Comparison of ENCODE assay signal across 16 cellular contexts in genomic region chr10:69856601-69857166, GRCh38. TPM values are rescaled to one million over a fixed set of nuclear protein-coding genes. Genes with fewer than 3 reads are reported as not detected.
DNase-seq lines count a peak whose midpoint lies in the region; ATAC-seq and TF ChIP-seq lines count a peak whose summit lies in the region.
"Had no signal": no experiment of that assay in that cellular context is flagged by ENCODE, and none has a peak within 500 bp of the region (broad histone marks: within the 10 kb centered on the region; RNA-seq: fewer than 3 reads in every experiment).

No MANE protein-coding gene starts in this region.

- intact Hi-C loops in thyroid gland (cut with DNase I) (no loop called here), left lung (cut with DNase I) (no loop called here)

- DNase-seq in OCI-M1 (lab: John Stamatoyannopoulos, UW) = peak; percentile 22
- DNase-seq in WTC11 (ENCODE audit: low spot score) = no peak
- DNase-seq in hepatocyte (ENCODE audit: low spot score) = no peak
- DNase-seq in thyroid gland = peak; percentile 51
- DNase-seq in MM.1S = no peak
- no peak for DNase-seq in left lung
- no peak for DNase-seq in activated CD8-positive, alpha-beta memory T cell treated with anti-CD3 and anti-CD28 coated beads, Interleukin-2, amount 10 ng/mL, durations not matched to agents 7 days and 5 days
- DNase-seq: DND-41, KG1, NCI-H1417, NCI-H187, NCI-H2227 treated with DMSO at 0.1 percent for 48 hours, NCI-H524, PC-9, SJCRH30 had no signal

- H3K9me3 Mint-ChIP-seq in WTC11 = no peaks in the 10 kb centered on the region
- H3K9me3 Mint-ChIP-seq in activated CD8-positive, alpha-beta memory T cell treated with anti-CD3 and anti-CD28 coated beads, Interleukin-2, amount 10 ng/mL, durations not matched to agents 7 days and 5 days (ENCODE audit: low read depth) = no peaks in the 10 kb centered on the region

- H3K36me3 ChIP-seq in hepatocyte (replicated peaks; ENCODE audit: insufficient read depth, low read depth) (no peaks in the 10 kb centered on the region), thyroid gland (no peaks in the 10 kb centered on the region), MM.1S (replicated peaks; ENCODE audit: insufficient read depth, low read length) (no peaks in the 10 kb centered on the region), left lung (no peaks in the 10 kb centered on the region)
- H3K36me3 ChIP-seq: SJCRH30 had no signal

- H3K79me2 ChIP-seq in hepatocyte = no peaks in the 10 kb centered on the region
- H3K79me2 ChIP-seq in MM.1S (ENCODE audit: low read length) = no peaks in the 10 kb centered on the region

- H3K9ac ChIP-seq in MM.1S (ENCODE audit: low read length) = no peak overlapping the region

- no peak overlapping the region for H3K4me3 ChIP-seq in hepatocyte
- H3K4me3 ChIP-seq in thyroid gland (replicated peaks in 1 of 3) = no peak overlapping the region
- H3K4me3 ChIP-seq in MM.1S (ENCODE audit: low read length) = no peak overlapping the region
- no peak overlapping the region for H3K4me3 ChIP-seq in left lung
- H3K4me3 ChIP-seq: PC-9, SJCRH30 had no signal

- H4K20me1 ChIP-seq in hepatocyte (ENCODE audit: insufficient read depth, poor library complexity, severe bottlenecking) (no peaks in the 10 kb centered on the region), MM.1S (ENCODE audit: insufficient read depth, low read length) (no peaks in the 10 kb centered on the region)

- 0 out of 2 replicates have a peak overlapping the region, but pooled peaks have one; percentile 42 for H3K27ac Mint-ChIP-seq in WTC11
- no peak overlapping the region for H3K27ac Mint-ChIP-seq in activated CD8-positive, alpha-beta memory T cell treated with anti-CD3 and anti-CD28 coated beads, Interleukin-2, amount 10 ng/mL, durations not matched to agents 7 days and 5 days

- H3K27me3 Mint-ChIP-seq in WTC11 (ENCODE audit: low read depth) = 0 out of 2 replicates have a peak, but pooled peaks cover 2% of the 10 kb centered on the region
- H3K27me3 Mint-ChIP-seq in activated CD8-positive, alpha-beta memory T cell treated with anti-CD3 and anti-CD28 coated beads, Interleukin-2, amount 10 ng/mL, durations not matched to agents 7 days and 5 days = peaks cover 8% of the 10 kb centered on the region

- H3K4me1 Mint-ChIP-seq in WTC11 = peaks cover 60% of the 10 kb centered on the region
- peaks cover 3% of the 10 kb centered on the region for H3K4me1 Mint-ChIP-seq in activated CD8-positive, alpha-beta memory T cell treated with anti-CD3 and anti-CD28 coated beads, Interleukin-2, amount 10 ng/mL, durations not matched to agents 7 days and 5 days

- POLR2A ChIA-PET in WTC11 (lab: Charles Lee) = no interaction called here

- H3K36me3 Mint-ChIP-seq in WTC11 = no peaks in the 10 kb centered on the region
- no peaks in the 10 kb centered on the region for H3K36me3 Mint-ChIP-seq in activated CD8-positive, alpha-beta memory T cell treated with anti-CD3 and anti-CD28 coated beads, Interleukin-2, amount 10 ng/mL, durations not matched to agents 7 days and 5 days

- H3K27me3 ChIP-seq in hepatocyte (no peaks in the 10 kb centered on the region), thyroid gland (no peaks in the 10 kb centered on the region), MM.1S (replicated peaks; ENCODE audit: insufficient read depth, low read length) (peaks cover 12% of the 10 kb centered on the region), left lung (peaks cover 0 to 5% of the 10 kb centered on the region in 2 donors)
- H3K27me3 ChIP-seq: SJCRH30 had no signal

- 60% methylated on average over 7 of the region's 7 CpGs for WGBS in hepatocyte (ENCODE audit: low lambda C conversion rate, missing lambda C conversion rate)
- WGBS in thyroid gland, 2 donors = 62 to 64% methylated on average over 6 to 7 of the region's 7 CpGs

- H3K9me3 ChIP-seq in hepatocyte (ENCODE audit: low read depth) (no peaks in the 10 kb centered on the region), thyroid gland (no peaks in the 10 kb centered on the region), MM.1S (replicated peaks; ENCODE audit: insufficient read depth, low read length) (no peaks in the 10 kb centered on the region), left lung (no peaks in the 10 kb centered on the region)
- H3K9me3 ChIP-seq: SJCRH30 had no signal

- CTCF ChIA-PET in WTC11 (lab: Charles Lee) = interaction anchor here (1.5 to 3.9 kb wide), 3 partner anchors 11 to 102 kb away, joined by 3 to 15 read pairs (median 4); no protein-coding TSS in a partner anchor
- CTCF ChIA-PET in activated CD8-positive, alpha-beta memory T cell treated with anti-CD3 and anti-CD28 coated beads, Interleukin-2, amount 10 ng/mL, durations not matched to agents 7 days and 5 days (lab: Charles Lee) = no interaction called here

- H3K27ac ChIP-seq in hepatocyte (peak overlapping the region; percentile 21), thyroid gland (peak overlapping the region; percentile 54 to 67 (median 60)), MM.1S (ENCODE audit: low read length) (no peak overlapping the region), left lung (no peak overlapping the region)
- H3K27ac ChIP-seq: C4-2B, PC-9, SJCRH30 had no signal

- H3F3A ChIP-seq in MM.1S (ENCODE audit: insufficient read depth, low read length) = no peaks in the 10 kb centered on the region

- H3K9me2 ChIP-seq in hepatocyte (replicated peaks; ENCODE audit: insufficient read depth) = no peaks in the 10 kb centered on the region
- no peaks in the 10 kb centered on the region for H3K9me2 ChIP-seq in MM.1S (replicated peaks; ENCODE audit: insufficient read depth, low read length)

- H3K4me3 Mint-ChIP-seq in WTC11 = no peak overlapping the region
- no peak overlapping the region for H3K4me3 Mint-ChIP-seq in activated CD8-positive, alpha-beta memory T cell treated with anti-CD3 and anti-CD28 coated beads, Interleukin-2, amount 10 ng/mL, durations not matched to agents 7 days and 5 days

- H3K4me1 ChIP-seq in hepatocyte (ENCODE audit: insufficient read depth) (peaks cover 5% of the 10 kb centered on the region), thyroid gland (peaks cover 21 to 36% of the 10 kb centered on the region in 2 donors), MM.1S (ENCODE audit: low read length) (no peaks in the 10 kb centered on the region), left lung (no peaks in the 10 kb centered on the region)
- H3K4me1 ChIP-seq: SJCRH30 had no signal

- TF ChIP-seq CTCF in WTC11 (IDR thresholded peaks at IDR 0.05) (no peak), hepatocyte (IDR thresholded peaks at IDR 0.05; ENCODE audit: poor library complexity) (no peak), thyroid gland (IDR thresholded peaks at IDR 0.05) (no peak), MM.1S (IDR thresholded peaks at IDR 0.05; ENCODE audit: low read length) (no peak), left lung (IDR thresholded peaks at IDR 0.05) (no peak)

- no peak overlapping the region for H3K4me2 ChIP-seq in hepatocyte
- no peak overlapping the region for H3K4me2 ChIP-seq in MM.1S (ENCODE audit: low read depth, low read length)
- H3K4me2 ChIP-seq: PC-9 had no signal

- ATAC-seq in WTC11 (no peak), left lung (no peak)
- ATAC-seq in activated CD8-positive, alpha-beta memory T cell treated with anti-CD3 and anti-CD28 coated beads, Interleukin-2, amount 10 ng/mL, durations not matched to agents 7 days and 5 days = no peak

- no peak for TF ChIP-seq POLR2A in thyroid gland (IDR thresholded peaks at IDR 0.05)

- H2AFZ ChIP-seq in hepatocyte (no peak overlapping the region), MM.1S (ENCODE audit: low read length) (no peak overlapping the region)
- H2AFZ ChIP-seq: PC-9 had no signal

TF ChIP-seq in WTC11, 78 proteins besides CTCF, POLR2A, EP300 and RAD21:
- no peak for TF ChIP-seq SMAD4 (CRISPR knock-in tag; IDR thresholded peaks at IDR 0.05)

RNA-seq across cellular contexts. Expression of gene COL13A1, which starts 55.0 kb away (rescaled TPM):
- total RNA-seq in WTC11 (2021) (3.5 to 7.1 TPM (median 4.2 TPM) in 3 replicates), hepatocyte (2.7 and 4.5 TPM in 2 replicates), thyroid gland (1 to 10 TPM in 1 of 4 donors, under 1 TPM in 3; 0.22 to 2.4 (median 0.41) TPM), left lung (1 to 10 TPM; 2.1 to 4.0 TPM)
- 5.8 and 8.5 TPM in 2 replicates for polyA plus RNA-seq in hepatocyte
- not detected for total RNA-seq in activated CD8-positive, alpha-beta memory T cell treated with anti-CD3 and anti-CD28 coated beads, Interleukin-2, amount 10 ng/mL, durations not matched to agents 7 days and 5 days

Comparison
In these comparisons a context has a peak if more than half of its experiments do, and no peak if none do; other contexts are left out.
1. DNase-seq: peak in OCI-M1 (single experiment) and thyroid gland (2 of 2); none in WTC11 (single experiment), hepatocyte (single experiment), MM.1S (single experiment), left lung (0 of 2) and activated CD8-positive, alpha-beta memory T cell treated with anti-CD3 and anti-CD28 coated beads, Interleukin-2, amount 10 ng/mL, durations not matched to agents 7 days and 5 days (single experiment).
2. H3K27ac ChIP-seq: peak in hepatocyte (single experiment) and thyroid gland (3 of 3); none in MM.1S (single experiment) and left lung (0 of 2).